20 cellular contexts compared by ENCODE assay signal in the genomic region with DNA sequence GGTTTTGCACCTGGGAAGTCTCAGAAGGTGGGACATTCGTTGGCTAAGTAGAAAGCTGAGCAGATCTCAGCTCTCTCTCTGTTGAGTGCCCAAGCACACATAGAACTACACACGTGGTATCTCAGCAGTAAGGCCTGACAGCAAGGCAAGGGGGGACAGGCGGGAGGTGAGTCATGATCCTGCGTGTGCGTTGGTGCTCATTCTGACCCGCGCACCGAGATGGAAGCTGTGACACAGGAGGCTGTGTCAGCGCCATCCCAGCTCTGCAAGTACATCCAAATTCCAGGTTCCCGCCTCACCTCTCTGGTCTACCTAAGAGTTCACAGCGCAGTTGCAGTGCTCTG.
DNase-seq lines count a peak whose midpoint lies in the region; ATAC-seq and TF ChIP-seq lines count a peak whose summit lies in the region.
"Had no signal": no experiment of that assay in that cellular context is flagged by ENCODE, and none has a peak within 500 bp of the region (broad histone marks: within the 10 kb centered on the region; RNA-seq: fewer than 3 reads in every experiment).

No MANE protein-coding gene starts in this region.

- peak overlapping the region; percentile 65 for H4K91ac ChIP-seq in trophoblast cell (ENCODE audit: low read depth, low read length)

- H3K27ac ChIP-seq in RWPE2 (ENCODE audit: poor library complexity, severe bottlenecking) (peak overlapping the region; percentile 13), trophoblast cell (ENCODE audit: low read depth, low read length) (peak overlapping the region; percentile 94)
- H3K27ac ChIP-seq: 22Rv1, colonic mucosa had no signal

- H3K36me3 Mint-ChIP-seq in stimulated activated effector memory CD8-positive, alpha-beta T cell treated with anti-CD3 and anti-CD28 coated beads, Interleukin-12 subunit alpha, Interleukin-12 subunit beta, amount 100 ng/mL, for 72 hours, result no peaks in the 10 kb centered on the region
- H3K36me3 Mint-ChIP-seq: activated naive CD8-positive, alpha-beta T cell treated with anti-CD3 and anti-CD28 coated beads for 36 hours; CD4-positive, CD25-positive, alpha-beta regulatory T cell had no signal

- H3K14ac ChIP-seq in trophoblast cell (ENCODE audit: low read length), result peak overlapping the region; percentile 6

- H4K12ac ChIP-seq in trophoblast cell (ENCODE audit: low read depth, low read length), result peak overlapping the region; percentile 20

- DNase-seq in DMS53 (lab: John Stamatoyannopoulos, UW) (peak; percentile 27), DMS53 treated with DMSO at 0.1 percent for 48 hours (lab: John Stamatoyannopoulos, UW; ENCODE audit: unreplicated experiment) (no peak), RWPE2 (ENCODE audit: low spot score) (no peak), epithelial cell of esophagus (ENCODE audit: low read depth) (peak; percentile 56), trophoblast cell (peak; percentile 47 to 49), ureter (ENCODE audit: low spot score) (no peak), NK-92 (lab: John Stamatoyannopoulos, UW; ENCODE audit: unreplicated experiment) (no peak)
- no peak for DNase-seq in stimulated activated effector memory CD8-positive, alpha-beta T cell treated with anti-CD3 and anti-CD28 coated beads, Interleukin-12 subunit alpha, Interleukin-12 subunit beta, amount 100 ng/mL, for 72 hours (ENCODE audit: low spot score in 2 of 2)
- DNase-seq: activated CD4-positive, alpha-beta T cell treated with anti-CD3 and anti-CD28 coated beads for 1 hour; activated naive CD8-positive, alpha-beta T cell treated with anti-CD3 and anti-CD28 coated beads for 36 hours; activated T-cell treated with anti-CD3 and anti-CD28 coated beads, Interleukin-2, amount 50 U/mL, for 1 hour; CD4-positive, CD25-positive, alpha-beta regulatory T cell; colonic mucosa; erythroblast; GDM1; Karpas-422; NCI-H187 treated with DMSO at 0.1 percent for 48 hours; NCI-H526 treated with DMSO at 0.1 percent for 48 hours; RPMI8226 had no signal

- H3K79me1 ChIP-seq in trophoblast cell (ENCODE audit: low read length), result peaks cover 42% of the 10 kb centered on the region

- no peak for TF ChIP-seq CTCF in RWPE2 (IDR thresholded peaks at IDR 0.05; ENCODE audit: poor library complexity, severe bottlenecking)
- no peak for TF ChIP-seq CTCF in epithelial cell of esophagus (IDR thresholded peaks at IDR 0.05; ENCODE audit: insufficient read depth, low read depth, low read length, missing control alignments)

- H3K4me1 ChIP-seq in RWPE2 (ENCODE audit: insufficient read depth, poor library complexity, severe bottlenecking) (peaks cover 14% of the 10 kb centered on the region), trophoblast cell (ENCODE audit: control insufficient read depth in 1 of 2, insufficient read depth in 2 of 2, low read length in 2 of 2) (peaks cover 42 to 45% of the 10 kb centered on the region in 2 experiments)
- H3K4me1 ChIP-seq: colonic mucosa had no signal

- peak overlapping the region; percentile 79 for H2BK120ac ChIP-seq in trophoblast cell (ENCODE audit: insufficient read depth, low read length, poor library complexity)

- peak overlapping the region; percentile 5 for H3K18ac ChIP-seq in trophoblast cell (ENCODE audit: low read length)

- H2AK5ac ChIP-seq in trophoblast cell (ENCODE audit: low read length), result no peak overlapping the region

- H2BK12ac ChIP-seq in trophoblast cell (ENCODE audit: low read length), result peak overlapping the region; percentile 37

- no peak overlapping the region for H2AFZ ChIP-seq in trophoblast cell (ENCODE audit: insufficient read depth, low read length, poor library complexity)

- peak overlapping the region; percentile 32 for H4K8ac ChIP-seq in trophoblast cell (ENCODE audit: low read depth, low read length)

- H3K27me3 ChIP-seq in RWPE2 (ENCODE audit: insufficient read depth, poor library complexity, severe bottlenecking), result no peaks in the 10 kb centered on the region
- H3K27me3 ChIP-seq in trophoblast cell (ENCODE audit: insufficient read depth, low read length), result no peaks in the 10 kb centered on the region
- H3K27me3 ChIP-seq: colonic mucosa had no signal

- H3K9me3 ChIP-seq in RWPE2 (ENCODE audit: severe bottlenecking) (no peaks in the 10 kb centered on the region), trophoblast cell (ENCODE audit: insufficient read depth, low read depth, low read length) (no peaks in the 10 kb centered on the region)
- H3K9me3 ChIP-seq: colonic mucosa had no signal

- H3K9ac ChIP-seq in trophoblast cell (ENCODE audit: low read length), result peak overlapping the region; percentile 38

- peaks cover 14% of the 10 kb centered on the region for H3K79me2 ChIP-seq in trophoblast cell (ENCODE audit: control insufficient read depth, insufficient read depth, low read length, poor library complexity)

- peak overlapping the region; percentile 47 for H3K4ac ChIP-seq in trophoblast cell (ENCODE audit: low read depth, low read length)

- H3K9me3 Mint-ChIP-seq in stimulated activated effector memory CD8-positive, alpha-beta T cell treated with anti-CD3 and anti-CD28 coated beads, Interleukin-12 subunit alpha, Interleukin-12 subunit beta, amount 100 ng/mL, for 72 hours, result no peaks in the 10 kb centered on the region
- H3K9me3 Mint-ChIP-seq: activated naive CD8-positive, alpha-beta T cell treated with anti-CD3 and anti-CD28 coated beads for 36 hours had no signal

- H3K4me1 Mint-ChIP-seq in stimulated activated effector memory CD8-positive, alpha-beta T cell treated with anti-CD3 and anti-CD28 coated beads, Interleukin-12 subunit alpha, Interleukin-12 subunit beta, amount 100 ng/mL, for 72 hours, result peaks cover 9% of the 10 kb centered on the region

- H3K27ac Mint-ChIP-seq in stimulated activated effector memory CD8-positive, alpha-beta T cell treated with anti-CD3 and anti-CD28 coated beads, Interleukin-12 subunit alpha, Interleukin-12 subunit beta, amount 100 ng/mL, for 72 hours, result no peak overlapping the region
- H3K27ac Mint-ChIP-seq: activated naive CD8-positive, alpha-beta T cell treated with anti-CD3 and anti-CD28 coated beads for 36 hours; CD4-positive, CD25-positive, alpha-beta regulatory T cell had no signal

- H3K23ac ChIP-seq in trophoblast cell (ENCODE audit: low read length), result no peak overlapping the region

- no peak overlapping the region for H3K4me3 Mint-ChIP-seq in stimulated activated effector memory CD8-positive, alpha-beta T cell treated with anti-CD3 and anti-CD28 coated beads, Interleukin-12 subunit alpha, Interleukin-12 subunit beta, amount 100 ng/mL, for 72 hours
- H3K4me3 Mint-ChIP-seq: activated naive CD8-positive, alpha-beta T cell treated with anti-CD3 and anti-CD28 coated beads for 36 hours; CD4-positive, CD25-positive, alpha-beta regulatory T cell had no signal

- H3K36me3 ChIP-seq in RWPE2 (ENCODE audit: low read depth) (no peaks in the 10 kb centered on the region), trophoblast cell (ENCODE audit: control insufficient read depth in 1 of 2, insufficient read depth in 2 of 2, low read length in 2 of 2) (no peaks in the 10 kb centered on the region)
- H3K36me3 ChIP-seq: colonic mucosa had no signal

- WGBS in trophoblast cell (ENCODE audit: extremely low coverage, insufficient coverage, insufficient read length), result no CpG with 5 or more reads among the region's 11 CpGs

- H3K4me2 ChIP-seq in trophoblast cell (ENCODE audit: low read length), result peak overlapping the region; percentile 35

- no peak; the same call in 2 of the 3 replicates for ATAC-seq in RWPE2 (ENCODE audit: low read depth)
- no peak for ATAC-seq in stimulated activated effector memory CD8-positive, alpha-beta T cell treated with anti-CD3 and anti-CD28 coated beads, Interleukin-12 subunit alpha, Interleukin-12 subunit beta, amount 100 ng/mL, for 72 hours

- peak overlapping the region; percentile 88 for H2BK5ac ChIP-seq in trophoblast cell (ENCODE audit: low read depth, low read length, poor library complexity)

- H3K4me3 ChIP-seq in RWPE2 (ENCODE audit: severe bottlenecking) (no peak overlapping the region), epithelial cell of esophagus (ENCODE audit: low read length) (no peak overlapping the region), trophoblast cell (ENCODE audit: low read depth, low read length) (no peak overlapping the region)
- H3K4me3 ChIP-seq: colonic mucosa had no signal

Comparison
In these comparisons a context has a peak if more than half of its experiments do, and no peak if none do; other contexts are left out.
1. DNase-seq: peak in DMS53 (single experiment), epithelial cell of esophagus (single experiment) and trophoblast cell (2 of 2); none in DMS53 treated with DMSO at 0.1 percent for 48 hours (single experiment), RWPE2 (single experiment), stimulated activated effector memory CD8-positive, alpha-beta T cell treated with anti-CD3 and anti-CD28 coated beads, Interleukin-12 subunit alpha, Interleukin-12 subunit beta, amount 100 ng/mL, for 72 hours (0 of 2), ureter (single experiment) and NK-92 (single experiment).